Comparison of ENCODE assay signal across 8 cellular contexts in genomic region chr5:671459-672328, GRCh38. TPM values are rescaled to one million over a fixed set of nuclear protein-coding genes. Genes with fewer than 3 reads are reported as not detected.
A peak's percentile ranks its signal among the peaks of the same experiment; 100 is the strongest.
DNase-seq lines count a peak whose midpoint lies in the region; ATAC-seq and TF ChIP-seq lines count a peak whose summit lies in the region.

No MANE protein-coding gene starts in this region.

- no peak overlapping the region for H3K4me3 ChIP-seq in BLaER1 treated with 17β-estradiol and CSF1 and Interleukin-3, amounts not matched to agents 10 nM and 100 nM
- H3K4me3 ChIP-seq in Karpas-422 (ENCODE audit: low read length) (peak overlapping the region; percentile 31; the same call in 1 of the 2 replicates), parathyroid adenoma (ENCODE audit: low read depth, low read length) (no peak overlapping the region), upper lobe of left lung (peak overlapping the region in 1 of 4 donors; percentile 27)

- H3K36me3 ChIP-seq in BLaER1 treated with 17β-estradiol and CSF1 and Interleukin-3, amounts not matched to agents 10 nM and 100 nM = peaks cover 0 to 23% (median 19%) of the 10 kb centered on the region in 11 experiments; a peak in 15 of 22 replicates
- H3K36me3 ChIP-seq in Karpas-422 (ENCODE audit: insufficient read depth, low read length) = no peaks in the 10 kb centered on the region
- no peaks in the 10 kb centered on the region for H3K36me3 ChIP-seq in parathyroid adenoma (ENCODE audit: control insufficient read depth, insufficient read depth, low read length)
- peaks cover 0 to 4% (median 0%) of the 10 kb centered on the region in 4 donors for H3K36me3 ChIP-seq in upper lobe of left lung

- peaks cover 7% of the 10 kb centered on the region for H3K36me3 Mint-ChIP-seq in activated naive CD4-positive, alpha-beta T cell treated with anti-CD3 and anti-CD28 coated beads, Interleukin-2, amount 10 ng/mL, durations not matched to agents 7 days and 5 days

- peaks cover 33% of the 10 kb centered on the region for H3K27me3 Mint-ChIP-seq in activated naive CD4-positive, alpha-beta T cell treated with anti-CD3 and anti-CD28 coated beads, Interleukin-2, amount 10 ng/mL, durations not matched to agents 7 days and 5 days

- no peak overlapping the region for H3K4me3 Mint-ChIP-seq in activated naive CD4-positive, alpha-beta T cell treated with anti-CD3 and anti-CD28 coated beads, Interleukin-2, amount 10 ng/mL, durations not matched to agents 7 days and 5 days

- no peaks in the 10 kb centered on the region for H3K9me3 Mint-ChIP-seq in activated naive CD4-positive, alpha-beta T cell treated with anti-CD3 and anti-CD28 coated beads, Interleukin-2, amount 10 ng/mL, durations not matched to agents 7 days and 5 days

- H3K27ac ChIP-seq in BLaER1 treated with 17β-estradiol and CSF1 and Interleukin-3, amounts not matched to agents 10 nM and 100 nM = peak overlapping the region in 4 of 11 experiments; percentile 10 to 67 (median 40); a peak in 3 of 22 replicates
- H3K27ac ChIP-seq in Karpas-422 (ENCODE audit: low read length) = no peak overlapping the region
- peak overlapping the region; percentile 93 for H3K27ac ChIP-seq in RWPE1
- no peak overlapping the region for H3K27ac ChIP-seq in parathyroid adenoma
- peak overlapping the region in 1 of 4 donors; percentile 41 for H3K27ac ChIP-seq in upper lobe of left lung

- peak overlapping the region in 1 of 11 experiments; percentile 39; a peak in 2 of 22 replicates for H3K9ac ChIP-seq in BLaER1 treated with 17β-estradiol and CSF1 and Interleukin-3, amounts not matched to agents 10 nM and 100 nM
- H3K9ac ChIP-seq in Karpas-422 (ENCODE audit: low read length) (peak overlapping the region; percentile 53; the same call in 1 of the 2 replicates), parathyroid adenoma (no peak overlapping the region)

- no peak for TF ChIP-seq POLR2A in upper lobe of left lung (IDR thresholded peaks at IDR 0.05)

- POLR2A ChIA-PET in RWPE1 (lab: Yijun Ruan, JAX; ENCODE audit: low non-redundant PET) = no interaction called here

- H4K20me1 ChIP-seq in BLaER1 treated with 17β-estradiol and CSF1 and Interleukin-3, amounts not matched to agents 10 nM and 100 nM = peaks cover 0 to 88% (median 70%) of the 10 kb centered on the region in 11 experiments; a peak in 16 of 22 replicates
- peaks cover 40% of the 10 kb centered on the region for H4K20me1 ChIP-seq in Karpas-422 (ENCODE audit: insufficient read depth, low read depth, low read length)

- H2AFZ ChIP-seq in Karpas-422 (ENCODE audit: low read length) = no peak overlapping the region
- peak overlapping the region; percentile 58 for H2AFZ ChIP-seq in parathyroid adenoma

- no peak overlapping the region for H3K27ac Mint-ChIP-seq in activated naive CD4-positive, alpha-beta T cell treated with anti-CD3 and anti-CD28 coated beads, Interleukin-2, amount 10 ng/mL, durations not matched to agents 7 days and 5 days

- TF ChIP-seq EP300 in upper lobe of left lung (IDR thresholded peaks at IDR 0.05) = no peak

- peaks cover 0 to 46% (median 7%) of the 10 kb centered on the region in 11 experiments; a peak in 12 of 22 replicates for H3K27me3 ChIP-seq in BLaER1 treated with 17β-estradiol and CSF1 and Interleukin-3, amounts not matched to agents 10 nM and 100 nM
- H3K27me3 ChIP-seq in Karpas-422 (ENCODE audit: low read length) = no peaks in the 10 kb centered on the region
- H3K27me3 ChIP-seq in parathyroid adenoma (ENCODE audit: control insufficient read depth, insufficient read depth, low read length) = no peaks in the 10 kb centered on the region
- H3K27me3 ChIP-seq in upper lobe of left lung = no peaks in the 10 kb centered on the region

- ATAC-seq in GM19463 (IDR thresholded peaks at IDR 0.05; ENCODE audit: unreplicated experiment) (peak; percentile 66), upper lobe of left lung (ENCODE audit: low FRiP score in 2 of 2) (peak; percentile 82 to 86)

- DNase-seq in Karpas-422 (peak; percentile 91), RWPE1 (ENCODE audit: low spot score) (peak; percentile 71), glomerular visceral epithelial cell (ENCODE audit: extremely low spot score) (peak; percentile 68), upper lobe of left lung (peak; percentile 65 to 89)
- DNase-seq in activated naive CD4-positive, alpha-beta T cell treated with anti-CD3 and anti-CD28 coated beads, Interleukin-2, amount 10 ng/mL, durations not matched to agents 7 days and 5 days = peak; percentile 74

- peak overlapping the region in 10 of 11 experiments; percentile 24 to 63 (median 42); a peak in 14 of 22 replicates for H3K4me2 ChIP-seq in BLaER1 treated with 17β-estradiol and CSF1 and Interleukin-3, amounts not matched to agents 10 nM and 100 nM
- H3K4me2 ChIP-seq in Karpas-422 (ENCODE audit: low read depth, low read length, poor library complexity, severe bottlenecking) (peak overlapping the region; percentile 61), parathyroid adenoma (ENCODE audit: low read length) (peak overlapping the region; percentile 45)

- CTCF ChIA-PET in RWPE1 (lab: Yijun Ruan, JAX) = interaction anchor here (0.5 to 1.3 kb wide), 6 partner anchors 14 to 231 kb away, joined by 3 to 6 read pairs (median 4); no protein-coding TSS in a partner anchor
- CTCF ChIA-PET in activated naive CD4-positive, alpha-beta T cell treated with anti-CD3 and anti-CD28 coated beads, Interleukin-2, amount 10 ng/mL, durations not matched to agents 7 days and 5 days (lab: Charles Lee) = interaction anchor here (1.1 to 3.3 kb wide), 3 partner anchors 192 to 231 kb away, joined by 3 to 16 read pairs (median 3); no protein-coding TSS in a partner anchor

- 20 to 30% methylated on average over 2 to 21 of the region's 27 CpGs for WGBS in upper lobe of left lung, 2 donors

- H3K79me2 ChIP-seq in Karpas-422 (ENCODE audit: low read length) (no peaks in the 10 kb centered on the region), parathyroid adenoma (no peaks in the 10 kb centered on the region)

- H3K9me3 ChIP-seq in BLaER1 treated with 17β-estradiol and CSF1 and Interleukin-3, amounts not matched to agents 10 nM and 100 nM (replicated peaks in 1 of 11) = no peaks in the 10 kb centered on the region
- H3K9me3 ChIP-seq in Karpas-422 (ENCODE audit: low read length) (no peaks in the 10 kb centered on the region), parathyroid adenoma (ENCODE audit: control insufficient read depth, low read length) (no peaks in the 10 kb centered on the region), upper lobe of left lung (no peaks in the 10 kb centered on the region)

- H3K4me1 Mint-ChIP-seq in activated naive CD4-positive, alpha-beta T cell treated with anti-CD3 and anti-CD28 coated beads, Interleukin-2, amount 10 ng/mL, durations not matched to agents 7 days and 5 days = peaks cover 4% of the 10 kb centered on the region

- H3K4me1 ChIP-seq in BLaER1 treated with 17β-estradiol and CSF1 and Interleukin-3, amounts not matched to agents 10 nM and 100 nM = peaks cover 0 to 41% (median 34%) of the 10 kb centered on the region in 10 experiments; a peak in 18 of 20 replicates
- H3K4me1 ChIP-seq in Karpas-422 (ENCODE audit: low read length) = peaks cover 26% of the 10 kb centered on the region
- H3K4me1 ChIP-seq in parathyroid adenoma = peaks cover 19% of the 10 kb centered on the region
- H3K4me1 ChIP-seq in upper lobe of left lung = peaks cover 23 to 36% (median 32%) of the 10 kb centered on the region in 4 donors

- TF ChIP-seq CTCF in RWPE1 (conservative IDR thresholded peaks at IDR 0.05; ENCODE audit: low read depth) (peak; percentile 98), parathyroid adenoma (IDR thresholded peaks at IDR 0.05) (peak; percentile 98), upper lobe of left lung (IDR thresholded peaks at IDR 0.05) (peak; percentile 87 to 97 (median 92))

- no peaks in the 10 kb centered on the region for H3K9me2 ChIP-seq in Karpas-422 (replicated peaks; ENCODE audit: insufficient read depth, low read length)

RNA-seq across cellular contexts. Expression of gene TPPP, which starts 21.5 kb away (rescaled TPM):
- 1.6 and 1.8 TPM in 2 replicates for total RNA-seq in Karpas-422 (2014; rRNA removed; shearing (Covaris generic); ENCODE audit: low replicate concordance)
- 10 to 100 TPM; 14.3 to 42.7 (median 19.1) TPM for total RNA-seq in upper lobe of left lung

RNA-seq across cellular contexts. Expression of gene CEP72, which starts 59.6 kb away (rescaled TPM):
- total RNA-seq in Karpas-422 (2014; rRNA removed; shearing (Covaris generic); ENCODE audit: low replicate concordance) = 14.6 and 22.8 TPM in 2 replicates
- total RNA-seq in upper lobe of left lung = 10 to 100 TPM in 2 of 6 donors, 1 to 10 TPM in 4; 6.8 to 21.0 (median 9.4) TPM
